Comparison of ENCODE assay signal across 1 cellular context in genomic region chr2:69816923-69817542, GRCh38.
TF ChIP-seq lines count a peak whose summit lies in the region.

No MANE protein-coding gene starts in this region.

TF ChIP-seq in HepG2, 621 proteins besides CTCF, POLR2A, EP300 and RAD21 (continued from another document and continues in another):
- no peak for TF ChIP-seq DZIP1 (CRISPR knock-in tag; IDR thresholded peaks at IDR 0.05)
- no peak for TF ChIP-seq ZNF776 (CRISPR knock-in tag; IDR thresholded peaks at IDR 0.05)
- TF ChIP-seq EEA1 (CRISPR knock-in tag; IDR thresholded peaks at IDR 0.05; ENCODE audit: borderline replicate concordance), result no peak
- TF ChIP-seq CEBPZ (IDR thresholded peaks at IDR 0.05; ENCODE audit: low read length), result no peak
- TF ChIP-seq HOMEZ (CRISPR knock-in tag; IDR thresholded peaks at IDR 0.05; ENCODE audit: low read depth), result peak; percentile 80; the same call in 1 of the 2 replicates
- TF ChIP-seq ZSCAN22 (CRISPR knock-in tag; IDR thresholded peaks at IDR 0.05), result no peak
- no peak for TF ChIP-seq ZZZ3 (CRISPR knock-in tag; IDR thresholded peaks at IDR 0.05; ENCODE audit: borderline replicate concordance)
- TF ChIP-seq DR1 (CRISPR knock-in tag; IDR thresholded peaks at IDR 0.05), result no peak
- TF ChIP-seq ZNF597 (CRISPR knock-in tag; IDR thresholded peaks at IDR 0.05), result no peak
- no peak for TF ChIP-seq ZNF44 (CRISPR knock-in tag; IDR thresholded peaks at IDR 0.05)
- peak; percentile 36; the same call in 1 of the 2 replicates for TF ChIP-seq PAXIP1 (CRISPR knock-in tag; conservative IDR thresholded peaks at IDR 0.05)
- no peak for TF ChIP-seq ZNF639 (CRISPR knock-in tag; conservative IDR thresholded peaks at IDR 0.05)
- no peak for TF ChIP-seq ZBED4 (CRISPR knock-in tag; IDR thresholded peaks at IDR 0.05; ENCODE audit: borderline replicate concordance)
- TF ChIP-seq ZNF678 (CRISPR knock-in tag; IDR thresholded peaks at IDR 0.05), result no peak
- no peak for TF ChIP-seq SP1 (IDR thresholded peaks at IDR 0.05)
- TF ChIP-seq SP1 (CRISPR knock-in tag; IDR thresholded peaks at IDR 0.05), result no peak
- TF ChIP-seq TRAFD1 (CRISPR knock-in tag; IDR thresholded peaks at IDR 0.05; ENCODE audit: borderline replicate concordance), result no peak
- no peak for TF ChIP-seq ZSCAN12 (CRISPR knock-in tag; IDR thresholded peaks at IDR 0.05)
- no peak for TF ChIP-seq ZNF563 (CRISPR knock-in tag; IDR thresholded peaks at IDR 0.05)
- TF ChIP-seq ZNF580 (CRISPR knock-in tag; IDR thresholded peaks at IDR 0.05; ENCODE audit: borderline replicate concordance, low read depth), result no peak
- 0 out of 2 replicates have a peak, but pooled peaks have one; percentile 40 for TF ChIP-seq DRAP1 (CRISPR knock-in tag; IDR thresholded peaks at IDR 0.05)
- no peak for TF ChIP-seq ATAD3A (CRISPR knock-in tag; IDR thresholded peaks at IDR 0.05)
- no peak for TF ChIP-seq IKZF4 (CRISPR knock-in tag; IDR thresholded peaks at IDR 0.05; ENCODE audit: borderline replicate concordance, low read depth, not compliant biosample characterization)
- no peak for TF ChIP-seq MIER3 (CRISPR knock-in tag; IDR thresholded peaks at IDR 0.05; ENCODE audit: borderline replicate concordance)
- TF ChIP-seq ZFAT (CRISPR knock-in tag; conservative IDR thresholded peaks at IDR 0.05), result no peak
- no peak for TF ChIP-seq YY1 (IDR thresholded peaks at IDR 0.05; ENCODE audit: insufficient read depth, insufficient replicate concordance, low read depth, low read length)
- TF ChIP-seq FOXP1 (IDR thresholded peaks at IDR 0.05), result no peak
- peak; percentile 44; the same call in 1 of the 2 replicates for TF ChIP-seq FOXP1 (CRISPR knock-in tag; IDR thresholded peaks at IDR 0.05)
- no peak for TF ChIP-seq NFRKB (IDR thresholded peaks at IDR 0.05)
- no peak for TF ChIP-seq ZNF460 (CRISPR knock-in tag; IDR thresholded peaks at IDR 0.05; ENCODE audit: borderline replicate concordance)
- no peak for TF ChIP-seq PHF8 (CRISPR knock-in tag; IDR thresholded peaks at IDR 0.05)
- TF ChIP-seq CSRNP2 (CRISPR knock-in tag; conservative IDR thresholded peaks at IDR 0.05; ENCODE audit: low read depth), result no peak
- TF ChIP-seq ZKSCAN5 (CRISPR knock-in tag; IDR thresholded peaks at IDR 0.05), result no peak
- TF ChIP-seq KDM3A (CRISPR knock-in tag; IDR thresholded peaks at IDR 0.05; ENCODE audit: low read depth), result no peak
- no peak for TF ChIP-seq MBNL3 (CRISPR knock-in tag; conservative IDR thresholded peaks at IDR 0.05)
- no peak for TF ChIP-seq HMGA1 (CRISPR knock-in tag; conservative IDR thresholded peaks at IDR 0.05)
- TF ChIP-seq ELF3 (CRISPR knock-in tag; IDR thresholded peaks at IDR 0.05), result peak; percentile 89
- TF ChIP-seq ZNF652 (CRISPR knock-in tag; IDR thresholded peaks at IDR 0.05; ENCODE audit: borderline replicate concordance, low read depth), result no peak
- TF ChIP-seq ZNF644 (CRISPR knock-in tag; IDR thresholded peaks at IDR 0.05; ENCODE audit: low read depth), result no peak
